ENCODE assay signal across 8 cellular contexts in genomic region chr18:77054288-77054605, GRCh38.
DNase-seq lines count a peak whose midpoint lies in the region; ATAC-seq and TF ChIP-seq lines count a peak whose summit lies in the region.

No MANE protein-coding gene starts in this region.

- peak overlapping the region; percentile 83 for H3K4me2 ChIP-seq in PC-9

- H3K27me3 ChIP-seq in CD4-positive, alpha-beta memory T cell (ENCODE audit: insufficient read depth, low read length): no peaks in the 10 kb centered on the region
- H3K27me3 ChIP-seq in PC-9 (ENCODE audit: insufficient read depth, low read depth) (no peaks in the 10 kb centered on the region), thyroid gland (no peaks in the 10 kb centered on the region)

- 75 to 83% methylated on average over 6 of the region's 6 CpGs for WGBS in thyroid gland, 2 donors

- peak overlapping the region; percentile 84 for H3K27ac ChIP-seq in CD4-positive, alpha-beta memory T cell (ENCODE audit: low read depth, low read length)
- H3K27ac ChIP-seq in PC-9 (peak overlapping the region; percentile 98), thyroid gland (peak overlapping the region in 2 of 3 donors; percentile 62 to 67)

- ATAC-seq in GM21528 (IDR thresholded peaks at IDR 0.05; ENCODE audit: low FRiP score, unreplicated experiment): peak; percentile 24
- ATAC-seq in GM19455 (IDR thresholded peaks at IDR 0.05; ENCODE audit: unreplicated experiment): no peak

- H2AFZ ChIP-seq in PC-9: no peak overlapping the region

- BruUV-seq in PC-9 (replicated peaks; lab: Mats Ljungman, UMichigan): TSS peak; percentile 5

- H3K9me3 ChIP-seq in CD4-positive, alpha-beta memory T cell (ENCODE audit: control insufficient read depth in 1 of 2, low read length in 2 of 2): no peaks in the 10 kb centered on the region
- H3K9me3 ChIP-seq in PC-9 (ENCODE audit: insufficient read depth, low read depth): no peaks in the 10 kb centered on the region
- no peaks in the 10 kb centered on the region for H3K9me3 ChIP-seq in thyroid gland

- peaks cover 78% of the 10 kb centered on the region for H3K4me1 ChIP-seq in CD4-positive, alpha-beta memory T cell (ENCODE audit: insufficient read depth, low read length)
- H3K4me1 ChIP-seq in PC-9 (replicated peaks; ENCODE audit: insufficient read depth): peaks cover 42% of the 10 kb centered on the region
- peaks cover 37 to 51% of the 10 kb centered on the region in 2 donors for H3K4me1 ChIP-seq in thyroid gland

- no peaks in the 10 kb centered on the region for H4K20me1 ChIP-seq in PC-9 (ENCODE audit: insufficient read depth)

- peaks cover 53 to 75% (median 64%) of the 10 kb centered on the region in 4 donors for H3K4me1 Mint-ChIP-seq in CD4-positive, alpha-beta memory T cell

- no peaks in the 10 kb centered on the region for H3K27me3 Mint-ChIP-seq in CD4-positive, alpha-beta memory T cell

- POLR2A ChIA-PET in CD4-positive, alpha-beta memory T cell (lab: Charles Lee; ENCODE audit: partially characterized antibody): interaction anchor here (0.7 to 9.8 kb wide), 17 partner anchors 14 to 230 kb away, joined by 3 to 160 read pairs (median 6); partner anchors contain the start of gene MBP
- POLR2A ChIA-PET in PC-9 (lab: Charles Lee; ENCODE audit: unreplicated experiment): interaction anchor here (0.5 to 0.7 kb wide), 3 partner anchors 38 to 79 kb away, joined by 4 to 7 read pairs (median 6); no protein-coding TSS in a partner anchor

- TF ChIP-seq CTCF in PC-9 (conservative IDR thresholded peaks at IDR 0.05): no peak
- TF ChIP-seq CTCF in thyroid gland (IDR thresholded peaks at IDR 0.05): no peak

- peak overlapping the region; percentile 93 to 100 (median 97) for H3K27ac Mint-ChIP-seq in CD4-positive, alpha-beta memory T cell

- CTCF ChIA-PET in CD4-positive, alpha-beta memory T cell (lab: Charles Lee; ENCODE audit: partially characterized antibody): interaction anchor here (0.6 to 13.0 kb wide), 25 partner anchors 9 to 251 kb away, joined by 3 to 141 read pairs (median 5); partner anchors contain the start of gene MBP
- CTCF ChIA-PET in PC-9 (lab: Charles Lee): interaction anchor here (0.6 kb wide), 1 partner anchor 238 kb away, joined by 5 read pairs; no protein-coding TSS in a partner anchor

- intact Hi-C loops in CD4-positive, alpha-beta memory T cell (cut with micrococcal nuclease): loop anchor here (1.0 kb wide), 1 partner anchor 18 kb away; no protein-coding TSS in a partner anchor
- intact Hi-C loops in PC-9 (cut with micrococcal nuclease; ENCODE audit: unreplicated experiment) (no loop called here), thyroid gland (cut with DNase I) (no loop called here)

- H3K79me2 ChIP-seq in PC-9 (ENCODE audit: low read depth): peaks cover 66% of the 10 kb centered on the region

- H3K36me3 Mint-ChIP-seq in CD4-positive, alpha-beta memory T cell: peaks cover 4 to 19% of the 10 kb centered on the region in 2 donors

- H3K36me3 ChIP-seq in CD4-positive, alpha-beta memory T cell (ENCODE audit: insufficient read depth, low read length): no peaks in the 10 kb centered on the region
- H3K36me3 ChIP-seq in PC-9 (ENCODE audit: low read depth): no peaks in the 10 kb centered on the region
- no peaks in the 10 kb centered on the region for H3K36me3 ChIP-seq in thyroid gland

- peak overlapping the region in 1 of 2 donors; percentile 54 for H3K4me3 ChIP-seq in CD4-positive, alpha-beta memory T cell (ENCODE audit: low read length in 2 of 2)
- H3K4me3 ChIP-seq in PC-9: peak overlapping the region; percentile 19; the same call in 1 of the 2 replicates
- H3K4me3 ChIP-seq in thyroid gland (replicated peaks in 1 of 3): no peak overlapping the region

- no peak for DNase-seq in CD4-positive, alpha-beta memory T cell
- DNase-seq in PC-9 (no peak), germinal center (ENCODE audit: low spot score) (peak; percentile 36), thyroid gland (no peak), retina (no peak), putamen (ENCODE audit: low spot score) (no peak)

- no peaks in the 10 kb centered on the region for H3K9me3 Mint-ChIP-seq in CD4-positive, alpha-beta memory T cell

- H3K9me2 ChIP-seq in PC-9 (ENCODE audit: insufficient read depth): no peaks in the 10 kb centered on the region

- no peak for TF ChIP-seq POLR2A in thyroid gland (IDR thresholded peaks at IDR 0.05)

- peak overlapping the region; percentile 72 to 92 (median 86) for H3K4me3 Mint-ChIP-seq in CD4-positive, alpha-beta memory T cell

- H3F3A ChIP-seq in PC-9 (ENCODE audit: insufficient read depth, low read depth): peaks cover 35% of the 10 kb centered on the region
